33 cellular contexts compared by ENCODE assay signal in genomic region chr1:95753382-95754016, GRCh38.
"Had no signal": no experiment of that assay in that cellular context is flagged by ENCODE, and none has a peak within 500 bp of the region (broad histone marks: within the 10 kb centered on the region; RNA-seq: fewer than 3 reads in every experiment).

No MANE protein-coding gene starts in this region.

- H3K27me3 ChIP-seq: body of pancreas, breast epithelium, SJCRH30 had no signal

- H3K4me1 ChIP-seq: body of pancreas, breast epithelium, SJCRH30 had no signal

- H3K27ac ChIP-seq: body of pancreas, breast epithelium, SJCRH30, SK-N-MC had no signal

- H3K27me3 Mint-ChIP-seq: activated B cell treated with CpG ODN at 0.5 μM for 24 hours; activated CD4-positive, alpha-beta memory T cell treated with anti-CD3 and anti-CD28 coated beads for 36 hours; activated CD8-positive, alpha-beta memory T cell treated with anti-CD3 and anti-CD28 coated beads, Interleukin-2, amount 10 ng/mL, durations not matched to agents 7 days and 5 days; activated naive CD4-positive, alpha-beta T cell treated with anti-CD3 and anti-CD28 coated beads, Interleukin-2, amount 50 U/mL, for 24 hours; activated naive CD8-positive, alpha-beta T cell treated with anti-CD3 and anti-CD28 coated beads, Interleukin-2, amount 10 ng/mL, durations not matched to agents 7 days and 5 days had no signal

- H3K4me3 ChIP-seq: body of pancreas, breast epithelium, SJCRH30, SK-N-MC had no signal

- H3K4me1 Mint-ChIP-seq: activated B cell treated with CpG ODN at 0.5 μM for 24 hours; activated CD8-positive, alpha-beta memory T cell treated with anti-CD3 and anti-CD28 coated beads, Interleukin-2, amount 10 ng/mL, durations not matched to agents 7 days and 5 days; activated naive CD4-positive, alpha-beta T cell treated with anti-CD3 and anti-CD28 coated beads, Interleukin-2, amount 50 U/mL, for 24 hours; activated naive CD8-positive, alpha-beta T cell treated with anti-CD3 and anti-CD28 coated beads, Interleukin-2, amount 10 ng/mL, durations not matched to agents 7 days and 5 days had no signal

- H3K27ac Mint-ChIP-seq: activated B cell treated with CpG ODN at 0.5 μM for 24 hours; activated CD4-positive, alpha-beta memory T cell treated with anti-CD3 and anti-CD28 coated beads for 36 hours; activated CD8-positive, alpha-beta memory T cell treated with anti-CD3 and anti-CD28 coated beads, Interleukin-2, amount 10 ng/mL, durations not matched to agents 7 days and 5 days; activated naive CD4-positive, alpha-beta T cell treated with anti-CD3 and anti-CD28 coated beads, Interleukin-2, amount 50 U/mL, for 24 hours; activated naive CD8-positive, alpha-beta T cell treated with anti-CD3 and anti-CD28 coated beads, Interleukin-2, amount 10 ng/mL, durations not matched to agents 7 days and 5 days had no signal

- ATAC-seq: activated CD8-positive, alpha-beta memory T cell treated with anti-CD3 and anti-CD28 coated beads, Interleukin-2, amount 10 ng/mL, durations not matched to agents 7 days and 5 days; body of pancreas; Panc1 had no signal

- FAIRE-seq: astrocyte had no signal

- H3K9me3 ChIP-seq: SJCRH30 had no signal

- H3K4me3 Mint-ChIP-seq: activated B cell treated with CpG ODN at 0.5 μM for 24 hours; activated CD4-positive, alpha-beta memory T cell treated with anti-CD3 and anti-CD28 coated beads for 36 hours; activated CD8-positive, alpha-beta memory T cell treated with anti-CD3 and anti-CD28 coated beads, Interleukin-2, amount 10 ng/mL, durations not matched to agents 7 days and 5 days; activated naive CD4-positive, alpha-beta T cell treated with anti-CD3 and anti-CD28 coated beads, Interleukin-2, amount 50 U/mL, for 24 hours; activated naive CD8-positive, alpha-beta T cell treated with anti-CD3 and anti-CD28 coated beads, Interleukin-2, amount 10 ng/mL, durations not matched to agents 7 days and 5 days had no signal

- H3K36me3 ChIP-seq: breast epithelium, SJCRH30 had no signal

- H3K36me3 Mint-ChIP-seq: activated CD8-positive, alpha-beta memory T cell treated with anti-CD3 and anti-CD28 coated beads, Interleukin-2, amount 10 ng/mL, durations not matched to agents 7 days and 5 days; activated naive CD8-positive, alpha-beta T cell treated with anti-CD3 and anti-CD28 coated beads, Interleukin-2, amount 10 ng/mL, durations not matched to agents 7 days and 5 days had no signal

- DNase-seq: activated B cell treated with CpG ODN at 0.5 μM for 24 hours; activated CD4-positive, alpha-beta memory T cell treated with anti-CD3 and anti-CD28 coated beads for 36 hours; activated CD4-positive, alpha-beta T cell treated with anti-CD3 and anti-CD28 coated beads for 4 hours; activated CD4-positive, alpha-beta T cell treated with anti-CD3 and anti-CD28 coated beads, Interleukin-2, amount 50 U/mL, for 1 hour; activated CD4-positive, CD25-positive, alpha-beta regulatory T cell treated with anti-CD3 and anti-CD28 coated beads, Interleukin-2, amount 50 U/mL, for 72 hours; activated CD8-positive, alpha-beta memory T cell treated with anti-CD3 and anti-CD28 coated beads for 24 hours; activated CD8-positive, alpha-beta memory T cell treated with anti-CD3 and anti-CD28 coated beads, Interleukin-2, amount 10 ng/mL, durations not matched to agents 7 days and 5 days; activated CD8-positive, alpha-beta memory T cell treated with anti-CD3 and anti-CD28 coated beads, Interleukin-2, amount 50 U/mL, for 48 hours; activated effector memory CD4-positive, alpha-beta T cell treated with anti-CD3 and anti-CD28 coated beads, Interleukin-2, amount 50 U/mL, for 16 hours; activated naive CD4-positive, alpha-beta T cell treated with Interleukin-2 at 50 U/mL for 16 hours; activated naive CD8-positive, alpha-beta T cell treated with anti-CD3 and anti-CD28 coated beads, Interleukin-2, amount 10 ng/mL, durations not matched to agents 7 days and 5 days; activated T-cell treated with anti-CD3 and anti-CD28 coated beads, Interleukin-2, amount 50 U/mL, for 48 hours; amygdala; body of pancreas; KG1; NCI-H1092 treated with DMSO at 0.1 percent for 48 hours; NCI-H1417; NCI-H146; NCI-H187; NCI-H2029 treated with DMSO at 0.1 percent for 48 hours; NCI-H2107; NCI-H2171 treated with DMSO at 0.1 percent for 48 hours; NCI-H2227 treated with DMSO at 0.1 percent for 48 hours; NCI-H446 treated with DMSO at 0.1 percent for 48 hours; NCI-H524; NCI-H69; NCI-H82; SJCRH30 had no signal
